15 cellular contexts compared by ENCODE assay signal in the genomic region with DNA sequence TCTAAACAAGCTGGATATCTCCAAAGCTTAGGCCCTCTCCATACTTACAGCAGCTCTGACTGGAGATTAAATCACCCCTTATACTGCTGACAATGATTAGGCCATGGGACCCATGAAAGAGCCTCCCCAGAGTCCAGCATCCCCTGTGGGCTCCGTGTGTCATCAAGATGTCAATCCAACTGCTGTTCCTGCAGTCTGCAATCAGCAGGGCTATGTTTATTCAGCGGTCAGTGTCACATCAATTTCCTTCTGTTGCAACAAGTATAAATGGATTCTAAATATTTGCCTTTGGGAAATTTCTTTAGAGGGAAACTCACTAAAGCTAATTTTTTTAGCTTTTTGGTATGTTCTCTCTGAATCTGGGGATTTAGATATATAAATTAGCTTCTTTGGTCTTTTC. TPM values are rescaled to one million over a fixed set of nuclear protein-coding genes. Genes with fewer than 3 reads are reported as not detected.
DNase-seq lines count a peak whose midpoint lies in the region; ATAC-seq and TF ChIP-seq lines count a peak whose summit lies in the region.
"Had no signal": no experiment of that assay in that cellular context is flagged by ENCODE, and none has a peak within 500 bp of the region (broad histone marks: within the 10 kb centered on the region; RNA-seq: fewer than 3 reads in every experiment).

No MANE protein-coding gene starts in this region.

- ATAC-seq in GM19455 (IDR thresholded peaks at IDR 0.05; ENCODE audit: unreplicated experiment) (no peak), HG03457 (IDR thresholded peaks at IDR 0.05; ENCODE audit: unreplicated experiment) (no peak)
- ATAC-seq: A549, GM23338, HepG2 had no signal

- TF ChIP-seq CTCF in chondrocyte (IDR thresholded peaks at IDR 0.05): no peak

- peak overlapping the region; percentile 47 for H3K27ac Mint-ChIP-seq in chondrocyte (ENCODE audit: unreplicated experiment)
- H3K27ac Mint-ChIP-seq: CD4-positive, alpha-beta T cell; GM23338 had no signal

- H3K9me3 Mint-ChIP-seq in chondrocyte (ENCODE audit: low read depth): no peaks in the 10 kb centered on the region
- H3K9me3 Mint-ChIP-seq: CD4-positive, alpha-beta T cell; GM23338 had no signal

- H3K36me3 Mint-ChIP-seq in chondrocyte (ENCODE audit: low read depth): peaks cover 4% of the 10 kb centered on the region

- no peak overlapping the region for H3K4me3 Mint-ChIP-seq in chondrocyte (ENCODE audit: unreplicated experiment)
- H3K4me3 Mint-ChIP-seq: CD4-positive, alpha-beta T cell; GM23338 had no signal

- peaks cover 31% of the 10 kb centered on the region for H3K4me1 Mint-ChIP-seq in chondrocyte (ENCODE audit: low read depth)

- no peaks in the 10 kb centered on the region for H3K27me3 Mint-ChIP-seq in chondrocyte (ENCODE audit: low read depth)

- peak in 2 of 3 experiments; percentile 7 to 36 for DNase-seq in NCI-H1417 (lab: John Stamatoyannopoulos, UW)
- DNase-seq in NCI-H1417 treated with DMSO at 0.1 percent for 48 hours (lab: John Stamatoyannopoulos, UW): no peak
- peak; percentile 6 for DNase-seq in HuH-7 (ENCODE audit: low spot score)
- peak; percentile 23 for DNase-seq in NCI-H774 (lab: John Stamatoyannopoulos, UW)
- DNase-seq in chondrocyte (ENCODE audit: low spot score): no peak
- no peak for DNase-seq in cerebellum (ENCODE audit: low spot score)
- DNase-seq: AML-193; Caco-2; CD4-positive, alpha-beta T cell; HCEC 1CT had no signal

RNA-seq across cellular contexts. Expression of a gene that starts 26.6 kb away (rescaled TPM):
- 4.9 to 7.1 TPM (median 6.7 TPM) in 3 replicates for total RNA-seq in chondrocyte
- 34.8 TPM for total RNA-seq in cerebellum
- total RNA-seq: Caco-2; CD4-positive, alpha-beta T cell; HepG2 had no signal

RNA-seq across cellular contexts. Expression of a gene that starts 58.3 kb away (rescaled TPM):
- total RNA-seq in chondrocyte (0.05 TPM in 1 of 3 replicates, not detected in the others), cerebellum (0.09 TPM)
- total RNA-seq: Caco-2; CD4-positive, alpha-beta T cell; HepG2 had no signal

Comparison
In these comparisons a context has a peak if more than half of its experiments do, and no peak if none do; other contexts are left out.
1. DNase-seq: peak in NCI-H1417 (2 of 3), HuH-7 (single experiment) and NCI-H774 (single experiment); none in NCI-H1417 treated with DMSO at 0.1 percent for 48 hours (single experiment), chondrocyte (single experiment) and cerebellum (single experiment).